Comparison of ENCODE assay signal across 1 cellular context in genomic region chr1:182869241-182869666, GRCh38.
TF ChIP-seq lines count a peak whose summit lies in the region.

No MANE protein-coding gene starts in this region.

TF ChIP-seq in H1, 55 proteins besides CTCF, POLR2A, EP300 and RAD21 (continued from another document):
- TF ChIP-seq, protein P1, sequence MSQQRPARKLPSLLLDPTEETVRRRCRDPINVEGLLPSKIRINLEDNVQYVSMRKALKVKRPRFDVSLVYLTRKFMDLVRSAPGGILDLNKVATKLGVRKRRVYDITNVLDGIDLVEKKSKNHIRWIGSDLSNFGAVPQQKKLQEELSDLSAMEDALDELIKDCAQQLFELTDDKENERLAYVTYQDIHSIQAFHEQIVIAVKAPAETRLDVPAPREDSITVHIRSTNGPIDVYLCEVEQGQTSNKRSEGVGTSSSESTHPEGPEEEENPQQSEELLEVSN (IDR thresholded peaks at IDR 0.05): no peak
- no peak for TF ChIP-seq EZH2 (IDR thresholded peaks at IDR 0.05; ENCODE audit: low read depth, low read length, severe bottlenecking)
- TF ChIP-seq JUND (IDR thresholded peaks at IDR 0.05; ENCODE audit: low read length): no peak
- no peak for TF ChIP-seq RNF2 (IDR thresholded peaks at IDR 0.05; ENCODE audit: borderline replicate concordance, low read depth, low read length, missing control alignments, poor library complexity, severe bottlenecking)
- no peak for TF ChIP-seq ATF3 (IDR thresholded peaks at IDR 0.05; ENCODE audit: insufficient read depth, low read depth, low read length)
- TF ChIP-seq RXRA (IDR thresholded peaks at IDR 0.05; ENCODE audit: insufficient read depth, low read depth, low read length): no peak
- TF ChIP-seq RFX5 (IDR thresholded peaks at IDR 0.05; ENCODE audit: borderline replicate concordance, low read depth, low read length): no peak
- no peak for TF ChIP-seq TEAD4 (IDR thresholded peaks at IDR 0.05; ENCODE audit: low read depth, low read length)
- no peak for TF ChIP-seq TBP (IDR thresholded peaks at IDR 0.05; ENCODE audit: low read depth, low read length)
- no peak for TF ChIP-seq HDAC2 (IDR thresholded peaks at IDR 0.05; ENCODE audit: borderline replicate concordance in 1 of 2, low read depth in 2 of 2, low read length in 2 of 2)
- TF ChIP-seq RBBP5 (IDR thresholded peaks at IDR 0.05; ENCODE audit: borderline replicate concordance, low read depth, low read length): no peak
- no peak for TF ChIP-seq SIRT6 (IDR thresholded peaks at IDR 0.05; ENCODE audit: low read length)
- peak; percentile 91 for TF ChIP-seq JUN (IDR thresholded peaks at IDR 0.05; ENCODE audit: low read depth, low read length)
- TF ChIP-seq POLR2AphosphoS5 (IDR thresholded peaks at IDR 0.05; ENCODE audit: low read depth, low read length): peak; percentile 90; the same call in 1 of the 2 replicates
- no peak for TF ChIP-seq GTF2F1 (IDR thresholded peaks at IDR 0.05; ENCODE audit: borderline replicate concordance, low read depth, low read length)
- no peak for TF ChIP-seq BRCA1 (IDR thresholded peaks at IDR 0.05; ENCODE audit: low read depth, low read length)
- peak; percentile 66; the same call in 1 of the 2 replicates for TF ChIP-seq ATF2 (IDR thresholded peaks at IDR 0.05; ENCODE audit: low read length)
- no peak for TF ChIP-seq HDAC6 (IDR thresholded peaks at IDR 0.05; ENCODE audit: low read depth, low read length)
- no peak for TF ChIP-seq CHD7 (IDR thresholded peaks at IDR 0.05; ENCODE audit: insufficient replicate concordance, low read length)
- TF ChIP-seq SP2 (IDR thresholded peaks at IDR 0.05; ENCODE audit: low read length): no peak
- TF ChIP-seq SP4 (IDR thresholded peaks at IDR 0.05; ENCODE audit: low read length): 0 out of 2 replicates have a peak, but pooled peaks have one; percentile 49
- TF ChIP-seq PHF8 (conservative IDR thresholded peaks at IDR 0.05; ENCODE audit: low read depth, low read length): no peak
- peak; percentile 35; the same call in 1 of the 2 replicates for TF ChIP-seq KDM1A (IDR thresholded peaks at IDR 0.05; ENCODE audit: borderline replicate concordance, low read length)
- TF ChIP-seq TAF7 (optimal IDR thresholded peaks at IDR 0.05; ENCODE audit: borderline replicate concordance, low read depth, low read length): peak; percentile 99
TF ChIP-seq in H1: peak in this region for 6.
